30 cellular contexts compared by ENCODE assay signal in the genomic region with DNA sequence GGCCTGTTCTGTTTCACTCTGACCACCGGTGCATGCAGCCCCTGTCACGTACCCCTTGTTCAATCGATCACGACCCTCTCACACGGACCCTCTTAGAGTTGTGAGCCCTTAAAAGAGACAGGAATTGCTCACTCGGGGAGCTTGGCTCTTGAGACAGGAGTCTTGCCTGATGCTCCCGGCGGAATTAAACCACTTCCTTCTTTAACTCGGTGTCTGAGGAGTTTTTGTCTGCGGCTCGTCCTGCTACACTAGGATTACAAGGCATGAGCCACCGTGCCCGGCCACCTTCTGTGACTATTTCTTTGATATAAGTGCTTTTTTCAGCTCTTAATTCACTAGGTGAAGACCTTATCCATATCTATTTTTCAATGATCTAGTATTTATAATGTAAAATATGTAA.
DNase-seq lines count a peak whose midpoint lies in the region; ATAC-seq and TF ChIP-seq lines count a peak whose summit lies in the region.
"Had no signal": no experiment of that assay in that cellular context is flagged by ENCODE, and none has a peak within 500 bp of the region (broad histone marks: within the 10 kb centered on the region; RNA-seq: fewer than 3 reads in every experiment).

No MANE protein-coding gene starts in this region.

- H3K4me3 Mint-ChIP-seq in WTC11, result no peak overlapping the region
- H3K4me3 Mint-ChIP-seq: activated naive CD8-positive, alpha-beta T cell treated with anti-CD3 and anti-CD28 coated beads for 36 hours; activated T-cell treated with anti-CD3 and anti-CD28 coated beads, Interleukin-2, amount 50 U/mL, for 24 hours; CD4-positive, alpha-beta T cell; T-helper 17 cell; type B pancreatic cell had no signal

- H4K20me1 ChIP-seq in smooth muscle cell (ENCODE audit: low read depth), result no peaks in the 10 kb centered on the region

- H3K14ac ChIP-seq in mesenchymal stem cell (ENCODE audit: low read length in 2 of 2), result no peak overlapping the region

- no peak for ATAC-seq in WTC11
- no peak for ATAC-seq in HG02588 (IDR thresholded peaks at IDR 0.05; ENCODE audit: unreplicated experiment)
- ATAC-seq: PC-3, psoas muscle, T-helper 17 cell had no signal

- peaks cover 7% of the 10 kb centered on the region; the same call in 1 of the 2 replicates for H3K36me3 Mint-ChIP-seq in WTC11
- H3K36me3 Mint-ChIP-seq: activated naive CD8-positive, alpha-beta T cell treated with anti-CD3 and anti-CD28 coated beads for 36 hours; type B pancreatic cell had no signal

- H2AFZ ChIP-seq in mesenchymal stem cell (ENCODE audit: low read depth, low read length), result no peak overlapping the region
- H2AFZ ChIP-seq in smooth muscle cell (ENCODE audit: low read depth), result peak overlapping the region; percentile 93

- H2BK15ac ChIP-seq in mesenchymal stem cell (ENCODE audit: low read depth, poor library complexity, severe bottlenecking), result no peak overlapping the region

- peaks cover 64% of the 10 kb centered on the region for H3K4me1 Mint-ChIP-seq in WTC11

- TF ChIP-seq EP300 in suprapubic skin (IDR thresholded peaks at IDR 0.05), result no peak

- H3K36me3 ChIP-seq in mesenchymal stem cell (ENCODE audit: control insufficient read depth in 1 of 2, insufficient read depth in 2 of 2, low read depth in 1 of 2, low read length in 2 of 2), result no peaks in the 10 kb centered on the region
- H3K36me3 ChIP-seq in smooth muscle cell (ENCODE audit: low read depth), result no peaks in the 10 kb centered on the region
- no peaks in the 10 kb centered on the region for H3K36me3 ChIP-seq in suprapubic skin
- H3K36me3 ChIP-seq: left ventricle myocardium inferior, sigmoid colon had no signal

- no peak overlapping the region for H2BK120ac ChIP-seq in mesenchymal stem cell (ENCODE audit: low read depth, low read length)

- H3K9me3 Mint-ChIP-seq in WTC11, result peaks cover 13% of the 10 kb centered on the region; the same call in 1 of the 2 replicates
- H3K9me3 Mint-ChIP-seq: activated naive CD8-positive, alpha-beta T cell treated with anti-CD3 and anti-CD28 coated beads for 36 hours; activated T-cell treated with anti-CD3 and anti-CD28 coated beads, Interleukin-2, amount 50 U/mL, for 24 hours; CD4-positive, alpha-beta T cell had no signal

- no peak overlapping the region for H3K4ac ChIP-seq in mesenchymal stem cell (ENCODE audit: low read depth in 1 of 2, low read length in 2 of 2)

- POLR2A ChIA-PET in WTC11 (lab: Charles Lee), result no interaction called here

- H4K91ac ChIP-seq in mesenchymal stem cell (ENCODE audit: low read length), result no peak overlapping the region

- no peaks in the 10 kb centered on the region for H3K79me2 ChIP-seq in smooth muscle cell (ENCODE audit: low read depth)

- peak overlapping the region; percentile 94 for H3K27ac Mint-ChIP-seq in WTC11
- H3K27ac Mint-ChIP-seq: activated naive CD8-positive, alpha-beta T cell treated with anti-CD3 and anti-CD28 coated beads for 36 hours; activated T-cell treated with anti-CD3 and anti-CD28 coated beads, Interleukin-2, amount 50 U/mL, for 24 hours; CD4-positive, alpha-beta T cell; T-helper 17 cell; type B pancreatic cell had no signal

- peaks cover 5% of the 10 kb centered on the region for H3F3A ChIP-seq in smooth muscle cell (ENCODE audit: low read depth)

- CTCF ChIA-PET in WTC11 (lab: Charles Lee), result no interaction called here

- H3K27ac ChIP-seq in mesenchymal stem cell (ENCODE audit: low read length, poor library complexity, severe bottlenecking) (no peak overlapping the region), smooth muscle cell (ENCODE audit: low read depth) (peak overlapping the region; percentile 50), suprapubic skin (no peak overlapping the region)
- H3K27ac ChIP-seq: 22Rv1, epithelial cell of prostate, left ventricle myocardium inferior, psoas muscle, VCaP had no signal

- H3K27me3 ChIP-seq in mesenchymal stem cell (ENCODE audit: control insufficient read depth in 1 of 2, insufficient read depth in 1 of 2, low read length in 2 of 2) (peaks cover 0 to 7% of the 10 kb centered on the region in 2 experiments), smooth muscle cell (ENCODE audit: low read depth) (no peaks in the 10 kb centered on the region), suprapubic skin (no peaks in the 10 kb centered on the region)
- H3K27me3 ChIP-seq: sigmoid colon had no signal

- H3K27me3 Mint-ChIP-seq in WTC11 (ENCODE audit: low read depth), result no peaks in the 10 kb centered on the region
- H3K27me3 Mint-ChIP-seq: activated naive CD8-positive, alpha-beta T cell treated with anti-CD3 and anti-CD28 coated beads for 36 hours; CD4-positive, alpha-beta T cell had no signal

- H3K4me1 ChIP-seq in mesenchymal stem cell (ENCODE audit: control insufficient read depth, insufficient read depth, low read depth, low read length) (peaks cover 2% of the 10 kb centered on the region), smooth muscle cell (ENCODE audit: low read depth) (peaks cover 12% of the 10 kb centered on the region), suprapubic skin (peaks cover 11% of the 10 kb centered on the region)

- H3K79me1 ChIP-seq in mesenchymal stem cell (replicated peaks; ENCODE audit: low read length, poor library complexity, severe bottlenecking), result no peaks in the 10 kb centered on the region

- TF ChIP-seq CTCF in WTC11 (IDR thresholded peaks at IDR 0.05), result no peak
- no peak for TF ChIP-seq CTCF in smooth muscle cell (IDR thresholded peaks at IDR 0.05; ENCODE audit: borderline replicate concordance, insufficient read depth, poor library complexity, severe bottlenecking)
- no peak for TF ChIP-seq CTCF in suprapubic skin (IDR thresholded peaks at IDR 0.05)

- no peak overlapping the region for H2BK12ac ChIP-seq in mesenchymal stem cell (ENCODE audit: low read length in 2 of 2)

- H2AK5ac ChIP-seq in mesenchymal stem cell (ENCODE audit: low read length, severe bottlenecking), result no peak overlapping the region

- no peaks in the 10 kb centered on the region for H3K9me3 ChIP-seq in mesenchymal stem cell (ENCODE audit: control insufficient read depth, low read length)
- H3K9me3 ChIP-seq in smooth muscle cell (replicated peaks; ENCODE audit: low read depth), result no peaks in the 10 kb centered on the region
- H3K9me3 ChIP-seq in suprapubic skin, result no peaks in the 10 kb centered on the region
- H3K9me3 ChIP-seq: left ventricle myocardium inferior, psoas muscle, sigmoid colon, SK-N-SH had no signal

- DNase-seq in DMS 273 (lab: John Stamatoyannopoulos, UW; ENCODE audit: unreplicated experiment) (peak; percentile 68), DMS 273 treated with DMSO at 0.1 percent for 48 hours (lab: John Stamatoyannopoulos, UW) (no peak), WTC11 (ENCODE audit: low spot score) (no peak), mesenchymal stem cell (peak; percentile 43), smooth muscle cell (lab: John Stamatoyannopoulos, UW; ENCODE audit: unreplicated experiment) (no peak), suprapubic skin (ENCODE audit: low spot score in 2 of 2) (no peak), NCI-H1417 (lab: John Stamatoyannopoulos, UW) (no peak)
- DNase-seq: activated CD4-positive, alpha-beta T cell treated with anti-CD3 and anti-CD28 coated beads for 48 hours; activated effector memory CD4-positive, alpha-beta T cell treated with anti-CD3 and anti-CD28 coated beads, Interleukin-2, amount 50 U/mL, for 16 hours; activated naive CD8-positive, alpha-beta T cell treated with anti-CD3 and anti-CD28 coated beads for 36 hours; activated T-cell treated with anti-CD3 and anti-CD28 coated beads, Interleukin-2, amount 50 U/mL, for 24 hours; anterior cingulate cortex; CD4-positive, alpha-beta T cell; effector CD4-positive, alpha-beta T cell; KBM-7; left ventricle myocardium inferior; NCI-H2029 treated with DMSO at 0.1 percent for 48 hours; NCI-H526; nucleus accumbens; PC-3; psoas muscle; sigmoid colon; SK-N-SH; stimulated activated CD4-positive, alpha-beta T cell treated with anti-CD3 and anti-CD28 coated beads, Interleukin-4, amount 100 ng/mL, for 1 hour; T-helper 17 cell had no signal

- peak overlapping the region in 1 of 2 experiments; percentile 46 for H3K18ac ChIP-seq in mesenchymal stem cell (ENCODE audit: low read depth in 1 of 2, low read length in 2 of 2)

- no peak overlapping the region for H3K9ac ChIP-seq in mesenchymal stem cell (ENCODE audit: low read length)
- H3K9ac ChIP-seq in smooth muscle cell (ENCODE audit: low read depth), result peak overlapping the region; percentile 13
- H3K9ac ChIP-seq: SK-N-SH had no signal

- no peak overlapping the region for H3K4me3 ChIP-seq in mesenchymal stem cell (ENCODE audit: insufficient read depth in 1 of 2, low read depth in 1 of 2, low read length in 2 of 2)
- H3K4me3 ChIP-seq in smooth muscle cell, result no peak overlapping the region
- no peak overlapping the region for H3K4me3 ChIP-seq in suprapubic skin
- H3K4me3 ChIP-seq: left ventricle myocardium inferior, psoas muscle, sigmoid colon had no signal

- no peak overlapping the region for H2BK5ac ChIP-seq in mesenchymal stem cell (ENCODE audit: low read depth, low read length, poor library complexity, severe bottlenecking)

- no peak for TF ChIP-seq POLR2A in suprapubic skin (IDR thresholded peaks at IDR 0.05)

- peak overlapping the region; percentile 79 for H4K8ac ChIP-seq in mesenchymal stem cell (ENCODE audit: low read length)

- H3K4me2 ChIP-seq in mesenchymal stem cell (ENCODE audit: low read length, poor library complexity, severe bottlenecking) (no peak overlapping the region), smooth muscle cell (peak overlapping the region; percentile 72)
- H3K4me2 ChIP-seq: SK-N-SH had no signal

- 15% methylated on average over 9 of the region's 13 CpGs for WGBS in mesenchymal stem cell
- 29% methylated on average over 13 of the region's 13 CpGs for WGBS in smooth muscle cell (ENCODE audit: low lambda C conversion rate)
- 65% methylated on average over 13 of the region's 13 CpGs for WGBS in suprapubic skin

- no peak overlapping the region for H3K23ac ChIP-seq in mesenchymal stem cell (ENCODE audit: low read length in 2 of 2)

TF ChIP-seq in WTC11, 78 proteins besides CTCF, POLR2A, EP300 and RAD21 (continues in another document):
- TF ChIP-seq ATF1 (CRISPR knock-in tag; IDR thresholded peaks at IDR 0.05) (no peak), NFYB (CRISPR knock-in tag; conservative IDR thresholded peaks at IDR 0.05; ENCODE audit: low read depth) (no peak), OVOL2 (CRISPR knock-in tag; IDR thresholded peaks at IDR 0.05; ENCODE audit: borderline replicate concordance) (no peak), ZNF263 (CRISPR knock-in tag; IDR thresholded peaks at IDR 0.05; ENCODE audit: low read depth) (no peak), GABPB1 (CRISPR knock-in tag; IDR thresholded peaks at IDR 0.05) (no peak), FOXJ3 (CRISPR knock-in tag; IDR thresholded peaks at IDR 0.05; ENCODE audit: borderline replicate concordance) (no peak)

Comparison
In these comparisons a context has a peak if more than half of its experiments do, and no peak if none do; other contexts are left out.
1. DNase-seq: peak in DMS 273 (single experiment) and mesenchymal stem cell (single experiment); none in DMS 273 treated with DMSO at 0.1 percent for 48 hours (single experiment), WTC11 (single experiment), smooth muscle cell (single experiment), suprapubic skin (0 of 2) and NCI-H1417 (0 of 3).